9 cellular contexts compared by ENCODE assay signal in genomic region chr12:92208613-92209121, GRCh38.
DNase-seq lines count a peak whose midpoint lies in the region; ATAC-seq and TF ChIP-seq lines count a peak whose summit lies in the region.
"Had no signal": no experiment of that assay in that cellular context is flagged by ENCODE, and none has a peak within 500 bp of the region (broad histone marks: within the 10 kb centered on the region; RNA-seq: fewer than 3 reads in every experiment).

No MANE protein-coding gene starts in this region.

- H3K36me3 ChIP-seq in Karpas-422 (ENCODE audit: insufficient read depth, low read length) (no peaks in the 10 kb centered on the region), testis (ENCODE audit: low read depth, missing control alignments) (no peaks in the 10 kb centered on the region)

- H3K4me1 Mint-ChIP-seq in activated CD4-positive, alpha-beta T cell treated with anti-CD3 and anti-CD28 coated beads for 36 hours, result peaks cover 32% of the 10 kb centered on the region
- H3K4me1 Mint-ChIP-seq in activated naive CD4-positive, alpha-beta T cell treated with anti-CD3 and anti-CD28 coated beads, Interleukin-2, amount 50 U/mL, for 24 hours, result peaks cover 66% of the 10 kb centered on the region
- H3K4me1 Mint-ChIP-seq in WTC11, result peaks cover 3% of the 10 kb centered on the region

- H4K20me1 ChIP-seq in Karpas-422 (ENCODE audit: insufficient read depth, low read depth, low read length), result no peaks in the 10 kb centered on the region

- H3K27me3 Mint-ChIP-seq in activated CD4-positive, alpha-beta T cell treated with anti-CD3 and anti-CD28 coated beads for 36 hours, result no peaks in the 10 kb centered on the region
- H3K27me3 Mint-ChIP-seq in activated naive CD4-positive, alpha-beta T cell treated with anti-CD3 and anti-CD28 coated beads, Interleukin-2, amount 50 U/mL, for 24 hours, result no peaks in the 10 kb centered on the region
- H3K27me3 Mint-ChIP-seq in WTC11 (ENCODE audit: low read depth), result no peaks in the 10 kb centered on the region

- H3K9ac ChIP-seq in Karpas-422 (ENCODE audit: low read length), result peak overlapping the region; percentile 27

- 57 to 73% methylated on average over 6 of the region's 6 CpGs for WGBS in testis, 2 donors

- H2AFZ ChIP-seq in Karpas-422 (ENCODE audit: low read length), result no peak overlapping the region

- H3K27ac ChIP-seq in Karpas-422 (ENCODE audit: low read length), result no peak overlapping the region
- no peak overlapping the region for H3K27ac ChIP-seq in testis
- H3K27ac ChIP-seq: C4-2B had no signal

- H3K9me3 Mint-ChIP-seq in activated CD4-positive, alpha-beta T cell treated with anti-CD3 and anti-CD28 coated beads for 36 hours (ENCODE audit: low read depth), result peaks cover 3% of the 10 kb centered on the region
- H3K9me3 Mint-ChIP-seq in activated naive CD4-positive, alpha-beta T cell treated with anti-CD3 and anti-CD28 coated beads, Interleukin-2, amount 50 U/mL, for 24 hours, result peaks cover 12% of the 10 kb centered on the region
- peaks cover 14% of the 10 kb centered on the region for H3K9me3 Mint-ChIP-seq in WTC11

- ATAC-seq in activated CD4-positive, alpha-beta T cell treated with anti-CD3 and anti-CD28 coated beads for 36 hours, result peak; percentile 77
- ATAC-seq in GM21786 (IDR thresholded peaks at IDR 0.05; ENCODE audit: unreplicated experiment), result peak; percentile 80
- no peak for ATAC-seq in WTC11

- TF ChIP-seq CTCF in testis (IDR thresholded peaks at IDR 0.05) (no peak), WTC11 (IDR thresholded peaks at IDR 0.05) (no peak)

- H3K4me2 ChIP-seq in Karpas-422 (ENCODE audit: low read depth, low read length, poor library complexity, severe bottlenecking), result peak overlapping the region; percentile 69

- H3K27me3 ChIP-seq in Karpas-422 (ENCODE audit: low read length) (no peaks in the 10 kb centered on the region), testis (no peaks in the 10 kb centered on the region)

- no peaks in the 10 kb centered on the region for H3K9me2 ChIP-seq in Karpas-422 (replicated peaks; ENCODE audit: insufficient read depth, low read length)

- CTCF ChIA-PET in activated CD4-positive, alpha-beta T cell treated with anti-CD3 and anti-CD28 coated beads for 36 hours (lab: Charles Lee), result interaction anchor here (0.7 kb wide), 3 partner anchors 18 to 402 kb away, joined by 3 read pairs; no protein-coding TSS in a partner anchor
- CTCF ChIA-PET in WTC11 (lab: Charles Lee), result no interaction called here

- peaks cover 4% of the 10 kb centered on the region for H3K36me3 Mint-ChIP-seq in activated CD4-positive, alpha-beta T cell treated with anti-CD3 and anti-CD28 coated beads for 36 hours (ENCODE audit: low read depth)
- H3K36me3 Mint-ChIP-seq in activated naive CD4-positive, alpha-beta T cell treated with anti-CD3 and anti-CD28 coated beads, Interleukin-2, amount 50 U/mL, for 24 hours, result peaks cover 12% of the 10 kb centered on the region
- H3K36me3 Mint-ChIP-seq in WTC11, result no peaks in the 10 kb centered on the region; the same call in 1 of the 2 replicates

- DNase-seq in activated CD4-positive, alpha-beta T cell treated with anti-CD3 and anti-CD28 coated beads for 36 hours, result peak; percentile 40
- no peak for DNase-seq in activated CD4-positive, alpha-beta T cell treated with anti-CD3 and anti-CD28 coated beads, Interleukin-2, amount 50 U/mL, for 1 hour
- DNase-seq in Karpas-422 (peak; percentile 72), kidney glomerular epithelial cell (lab: John Stamatoyannopoulos, UW) (peak; percentile 3), testis (no peak), WTC11 (ENCODE audit: low spot score) (no peak)

- intact Hi-C loops in activated CD4-positive, alpha-beta T cell treated with anti-CD3 and anti-CD28 coated beads for 36 hours (cut with DNase I, micrococcal nuclease), result loop anchor here (1.0 to 5.0 kb wide), 7 partner anchors 10 to 384 kb away; no protein-coding TSS in a partner anchor
- intact Hi-C loops in testis (cut with DNase I; ENCODE audit: low total_unique reads), result no loop called here

- H3K4me3 ChIP-seq in Karpas-422 (ENCODE audit: low read length), result peak overlapping the region; percentile 45
- H3K4me3 ChIP-seq in testis, result no peak overlapping the region

- TF ChIP-seq POLR2A in testis (IDR thresholded peaks at IDR 0.05), result no peak

- H3K79me2 ChIP-seq in Karpas-422 (ENCODE audit: low read length), result no peaks in the 10 kb centered on the region

- peak overlapping the region; percentile 81 for H3K27ac Mint-ChIP-seq in activated CD4-positive, alpha-beta T cell treated with anti-CD3 and anti-CD28 coated beads for 36 hours
- H3K27ac Mint-ChIP-seq in activated naive CD4-positive, alpha-beta T cell treated with anti-CD3 and anti-CD28 coated beads, Interleukin-2, amount 50 U/mL, for 24 hours, result peak overlapping the region; percentile 92
- no peak overlapping the region for H3K27ac Mint-ChIP-seq in WTC11

- H3K9me3 ChIP-seq in Karpas-422 (ENCODE audit: low read length) (no peaks in the 10 kb centered on the region), testis (no peaks in the 10 kb centered on the region)

- H3K4me1 ChIP-seq in Karpas-422 (ENCODE audit: low read length) (peaks cover 15% of the 10 kb centered on the region), testis (no peaks in the 10 kb centered on the region)

- POLR2A ChIA-PET in activated CD4-positive, alpha-beta T cell treated with anti-CD3 and anti-CD28 coated beads for 36 hours (lab: Charles Lee), result interaction anchor here (0.8 to 2.8 kb wide), 2 partner anchors 10 to 63 kb away, joined by 7 to 30 read pairs; partner anchors contain the start of gene BTG1
- POLR2A ChIA-PET in WTC11 (lab: Charles Lee), result no interaction called here

- peak overlapping the region; percentile 67 for H3K4me3 Mint-ChIP-seq in activated CD4-positive, alpha-beta T cell treated with anti-CD3 and anti-CD28 coated beads for 36 hours
- peak overlapping the region; percentile 78 for H3K4me3 Mint-ChIP-seq in activated naive CD4-positive, alpha-beta T cell treated with anti-CD3 and anti-CD28 coated beads, Interleukin-2, amount 50 U/mL, for 24 hours
- H3K4me3 Mint-ChIP-seq in WTC11, result no peak overlapping the region

TF ChIP-seq in WTC11, 78 proteins besides CTCF, POLR2A, EP300 and RAD21 (continues in another document):
- TF ChIP-seq, protein P1, sequence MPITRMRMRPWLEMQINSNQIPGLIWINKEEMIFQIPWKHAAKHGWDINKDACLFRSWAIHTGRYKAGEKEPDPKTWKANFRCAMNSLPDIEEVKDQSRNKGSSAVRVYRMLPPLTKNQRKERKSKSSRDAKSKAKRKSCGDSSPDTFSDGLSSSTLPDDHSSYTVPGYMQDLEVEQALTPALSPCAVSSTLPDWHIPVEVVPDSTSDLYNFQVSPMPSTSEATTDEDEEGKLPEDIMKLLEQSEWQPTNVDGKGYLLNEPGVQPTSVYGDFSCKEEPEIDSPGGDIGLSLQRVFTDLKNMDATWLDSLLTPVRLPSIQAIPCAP (CRISPR knock-in tag; IDR thresholded peaks at IDR 0.05), result no peak
- TF ChIP-seq, protein P2, sequence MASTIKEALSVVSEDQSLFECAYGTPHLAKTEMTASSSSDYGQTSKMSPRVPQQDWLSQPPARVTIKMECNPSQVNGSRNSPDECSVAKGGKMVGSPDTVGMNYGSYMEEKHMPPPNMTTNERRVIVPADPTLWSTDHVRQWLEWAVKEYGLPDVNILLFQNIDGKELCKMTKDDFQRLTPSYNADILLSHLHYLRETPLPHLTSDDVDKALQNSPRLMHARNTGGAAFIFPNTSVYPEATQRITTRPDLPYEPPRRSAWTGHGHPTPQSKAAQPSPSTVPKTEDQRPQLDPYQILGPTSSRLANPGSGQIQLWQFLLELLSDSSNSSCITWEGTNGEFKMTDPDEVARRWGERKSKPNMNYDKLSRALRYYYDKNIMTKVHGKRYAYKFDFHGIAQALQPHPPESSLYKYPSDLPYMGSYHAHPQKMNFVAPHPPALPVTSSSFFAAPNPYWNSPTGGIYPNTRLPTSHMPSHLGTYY (CRISPR knock-in tag; IDR thresholded peaks at IDR 0.05), result no peak
- TF ChIP-seq E2F4 (CRISPR knock-in tag; IDR thresholded peaks at IDR 0.05; ENCODE audit: borderline replicate concordance, low read depth), result no peak
- TF ChIP-seq ZNF121 (CRISPR knock-in tag; IDR thresholded peaks at IDR 0.05), result no peak
- TF ChIP-seq, protein P3, sequence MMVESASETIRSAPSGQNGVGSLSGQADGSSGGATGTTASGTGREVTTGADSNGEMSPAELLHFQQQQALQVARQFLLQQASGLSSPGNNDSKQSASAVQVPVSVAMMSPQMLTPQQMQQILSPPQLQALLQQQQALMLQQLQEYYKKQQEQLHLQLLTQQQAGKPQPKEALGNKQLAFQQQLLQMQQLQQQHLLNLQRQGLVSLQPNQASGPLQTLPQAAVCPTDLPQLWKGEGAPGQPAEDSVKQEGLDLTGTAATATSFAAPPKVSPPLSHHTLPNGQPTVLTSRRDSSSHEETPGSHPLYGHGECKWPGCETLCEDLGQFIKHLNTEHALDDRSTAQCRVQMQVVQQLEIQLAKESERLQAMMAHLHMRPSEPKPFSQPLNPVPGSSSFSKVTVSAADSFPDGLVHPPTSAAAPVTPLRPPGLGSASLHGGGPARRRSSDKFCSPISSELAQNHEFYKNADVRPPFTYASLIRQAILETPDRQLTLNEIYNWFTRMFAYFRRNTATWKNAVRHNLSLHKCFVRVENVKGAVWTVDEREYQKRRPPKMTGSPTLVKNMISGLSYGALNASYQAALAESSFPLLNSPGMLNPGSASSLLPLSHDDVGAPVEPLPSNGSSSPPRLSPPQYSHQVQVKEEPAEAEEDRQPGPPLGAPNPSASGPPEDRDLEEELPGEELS (CRISPR knock-in tag; IDR thresholded peaks at IDR 0.05), result no peak
- TF ChIP-seq ATF3 (CRISPR knock-in tag; conservative IDR thresholded peaks at IDR 0.05), result no peak
- no peak for TF ChIP-seq ZNF263 (CRISPR knock-in tag; IDR thresholded peaks at IDR 0.05; ENCODE audit: low read depth)
- TF ChIP-seq RELA (CRISPR knock-in tag; IDR thresholded peaks at IDR 0.05; ENCODE audit: borderline replicate concordance), result no peak

Comparison
In these comparisons a context has a peak if more than half of its experiments do, and no peak if none do; other contexts are left out.
1. DNase-seq: peak in activated CD4-positive, alpha-beta T cell treated with anti-CD3 and anti-CD28 coated beads for 36 hours (single experiment), Karpas-422 (single experiment) and kidney glomerular epithelial cell (single experiment); none in activated CD4-positive, alpha-beta T cell treated with anti-CD3 and anti-CD28 coated beads, Interleukin-2, amount 50 U/mL, for 1 hour (single experiment), testis (single experiment) and WTC11 (single experiment).